In the genomic region with DNA sequence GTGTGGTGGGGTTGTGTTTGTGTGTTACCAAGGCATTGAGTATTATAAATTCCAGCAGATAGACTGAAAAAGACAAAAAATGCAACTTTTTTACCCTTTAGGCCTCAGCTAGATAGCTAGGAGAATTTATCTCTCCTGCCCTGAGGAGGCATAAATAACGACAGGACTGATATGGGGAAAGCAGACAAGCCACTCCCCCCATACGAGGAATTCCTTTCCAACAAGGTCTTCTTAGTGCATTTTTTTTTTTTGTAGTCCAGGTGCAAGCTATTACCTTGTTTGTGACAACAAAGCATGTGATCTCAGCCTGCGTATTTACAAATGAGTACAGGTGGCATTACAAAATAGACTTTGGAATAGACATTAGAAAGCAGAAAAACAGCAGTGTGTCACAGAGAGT, we compare ENCODE assay signal across 13 cellular contexts.
"Had no signal": no experiment of that assay in that cellular context is flagged by ENCODE, and none has a peak within 500 bp of the region (broad histone marks: within the 10 kb centered on the region; RNA-seq: fewer than 3 reads in every experiment).

No MANE protein-coding gene starts in this region.

- H3K27ac ChIP-seq: pancreas had no signal

- H3K27ac Mint-ChIP-seq: activated CD4-positive, alpha-beta T cell treated with anti-CD3 and anti-CD28 coated beads, Interleukin-2, amount 10 ng/mL, durations not matched to agents 7 days and 5 days; activated naive CD4-positive, alpha-beta T cell treated with anti-CD3 and anti-CD28 coated beads for 36 hours had no signal

- H3K4me3 Mint-ChIP-seq: activated CD4-positive, alpha-beta T cell treated with anti-CD3 and anti-CD28 coated beads, Interleukin-2, amount 10 ng/mL, durations not matched to agents 7 days and 5 days; activated naive CD4-positive, alpha-beta T cell treated with anti-CD3 and anti-CD28 coated beads for 36 hours; central memory CD8-positive, alpha-beta T cell had no signal

- H3K4me1 ChIP-seq: pancreas had no signal

- H3K9me3 ChIP-seq: pancreas, tibial artery had no signal

- H3K4me1 Mint-ChIP-seq: activated CD4-positive, alpha-beta T cell treated with anti-CD3 and anti-CD28 coated beads, Interleukin-2, amount 10 ng/mL, durations not matched to agents 7 days and 5 days; central memory CD8-positive, alpha-beta T cell had no signal

- H3K36me3 ChIP-seq: pancreas, tibial artery had no signal

- DNase-seq: activated CD4-positive, alpha-beta T cell treated with anti-CD3 and anti-CD28 coated beads, Interleukin-2, amount 10 ng/mL, durations not matched to agents 7 days and 5 days; activated CD4-positive, CD25-positive, alpha-beta regulatory T cell; activated CD8-positive, alpha-beta memory T cell treated with anti-CD3 and anti-CD28 coated beads for 24 hours; activated naive CD4-positive, alpha-beta T cell treated with anti-CD3 and anti-CD28 coated beads for 36 hours; effector memory CD4-positive, alpha-beta T cell; kidney glomerular epithelial cell; pancreas; stimulated activated CD4-positive, alpha-beta T cell treated with anti-CD3 and anti-CD28 coated beads, Interleukin-15, amount 100 ng/mL, for 24 hours; T-helper 2 cell; tibial artery had no signal

- H3K27me3 ChIP-seq: pancreas, tibial artery had no signal

- H3K27me3 Mint-ChIP-seq: activated CD4-positive, alpha-beta T cell treated with anti-CD3 and anti-CD28 coated beads, Interleukin-2, amount 10 ng/mL, durations not matched to agents 7 days and 5 days; central memory CD8-positive, alpha-beta T cell had no signal

- H3K4me3 ChIP-seq: pancreas, tibial artery had no signal

- FAIRE-seq: frontal cortex, pancreas, TTC549 had no signal

- H3K9me3 Mint-ChIP-seq: activated naive CD4-positive, alpha-beta T cell treated with anti-CD3 and anti-CD28 coated beads for 36 hours had no signal
